In the genomic region with DNA sequence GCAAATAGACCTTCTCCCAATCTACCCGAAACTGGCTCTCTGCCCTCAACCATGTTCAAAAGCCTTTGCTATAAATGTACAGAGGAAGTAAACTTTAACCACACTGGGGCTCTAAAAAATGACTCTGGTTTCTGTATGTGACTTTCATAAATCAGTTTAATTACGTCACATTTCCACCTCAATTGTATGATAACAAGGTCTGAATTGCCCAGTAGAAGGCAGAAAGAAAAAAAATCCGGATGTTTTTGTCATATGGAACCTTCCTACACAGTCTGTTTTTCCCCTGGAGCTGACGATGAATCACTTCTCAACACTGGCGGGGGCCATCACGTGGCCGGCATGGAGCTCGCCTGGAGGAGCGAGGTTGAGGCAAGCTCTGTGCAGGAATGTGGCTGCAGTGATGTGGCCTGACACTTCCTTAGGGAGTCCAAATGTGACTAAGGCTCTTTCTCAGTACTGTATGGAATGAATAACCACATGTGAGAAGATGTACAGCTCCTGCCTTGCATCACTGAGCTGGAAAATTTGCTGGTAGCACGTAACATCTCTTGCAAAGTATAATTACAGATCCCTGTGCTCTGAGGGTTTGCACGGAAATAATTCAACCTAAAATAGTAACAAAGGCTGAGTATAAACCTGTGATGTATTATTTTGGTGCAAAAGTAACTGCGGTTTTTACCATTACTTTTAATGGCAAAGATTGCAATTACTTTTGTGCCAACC, we compare ENCODE assay signal across 7 cellular contexts. TPM values are rescaled to one million over a fixed set of nuclear protein-coding genes. Genes with fewer than 3 reads are reported as not detected.
DNase-seq lines count a peak whose midpoint lies in the region; ATAC-seq, FAIRE-seq and TF ChIP-seq lines count a peak whose summit lies in the region.

No MANE protein-coding gene starts in this region.

- H3K27me3 ChIP-seq in pancreas (no peaks in the 10 kb centered on the region), testis (no peaks in the 10 kb centered on the region)

- CTCF ChIA-PET in RWPE1 (lab: Yijun Ruan, JAX): interaction anchor here (1.2 kb wide), 1 partner anchor 37 kb away, joined by 3 read pairs; no protein-coding TSS in a partner anchor

- no peaks in the 10 kb centered on the region for H3K36me3 ChIP-seq in pancreas
- no peaks in the 10 kb centered on the region for H3K36me3 ChIP-seq in testis (ENCODE audit: low read depth, missing control alignments)

- 58 to 59% methylated on average over 12 of the region's 12 CpGs for WGBS in pancreas, 2 donors
- 47 to 52% methylated on average over 12 of the region's 12 CpGs for WGBS in testis, 2 donors

- DNase-seq in RWPE1 (ENCODE audit: low spot score): peak; percentile 89
- DNase-seq in activated gamma-delta T cell treated with Interleukin-2 at 50 U/mL for 16 hours: peak; percentile 67
- DNase-seq in foreskin melanocyte: peak; percentile 100
- DNase-seq in pancreas: peak in 5 of 6 donors; percentile 32 to 79 (median 45)
- DNase-seq in testis: peak; percentile 56

- no peak for TF ChIP-seq CTCF in RWPE1 (conservative IDR thresholded peaks at IDR 0.05; ENCODE audit: low read depth)
- TF ChIP-seq CTCF in pancreas (IDR thresholded peaks at IDR 0.05): no peak
- no peak for TF ChIP-seq CTCF in testis (IDR thresholded peaks at IDR 0.05)

- peaks cover 10 to 19% (median 17%) of the 10 kb centered on the region in 3 donors for H3K4me1 ChIP-seq in pancreas
- H3K4me1 ChIP-seq in testis: peaks cover 3% of the 10 kb centered on the region

- FAIRE-seq in pancreas (lab: Jason Lieb, UNC): no peak

- peak overlapping the region; percentile 85 for H3K27ac ChIP-seq in RWPE1
- H3K27ac ChIP-seq in pancreas: peak overlapping the region; percentile 39 to 82 (median 62)
- no peak overlapping the region for H3K27ac ChIP-seq in testis

- TF ChIP-seq POLR2A in testis (IDR thresholded peaks at IDR 0.05): no peak

- H3K9me3 ChIP-seq in pancreas (no peaks in the 10 kb centered on the region), testis (no peaks in the 10 kb centered on the region)

- POLR2A ChIA-PET in RWPE1 (lab: Yijun Ruan, JAX; ENCODE audit: low non-redundant PET): no interaction called here

- H3K4me3 ChIP-seq in pancreas (no peak overlapping the region), testis (no peak overlapping the region)

- peak; percentile 52 for ATAC-seq in GM18909 (IDR thresholded peaks at IDR 0.05; ENCODE audit: poor library complexity, unreplicated experiment)
- peak; percentile 39 for ATAC-seq in HG03108 (IDR thresholded peaks at IDR 0.05; ENCODE audit: unreplicated experiment)
- peak; percentile 16 to 79 (median 50) for ATAC-seq in pancreas

- intact Hi-C loops in pancreas (cut with DNase I): loop anchor here in 2 of 3 donors (10.0 kb wide), 2 partner anchors 110 to 300 kb away; no protein-coding TSS in a partner anchor
- intact Hi-C loops in testis (cut with DNase I; ENCODE audit: low total_unique reads): no loop called here

RNA-seq across cellular contexts. Expression of a gene that starts 58.5 kb away (rescaled TPM):
- total RNA-seq in pancreas (10 to 100 TPM; 14.6 to 27.4 (median 16.3) TPM), testis (10 to 100 TPM; 26.0 to 30.1 TPM)
- polyA plus RNA-seq in pancreas (10 to 100 TPM; 14.2 to 16.3 TPM), testis (ENCODE audit: insufficient read depth, low read depth, low replicate concordance) (32.6 TPM)

Comparison
In these comparisons a context has a peak if more than half of its experiments do, and no peak if none do; other contexts are left out.
1. DNase-seq: peak in every context shown above with its lines; median percentile 100 in foreskin melanocyte; 89 in RWPE1; 67 in activated gamma-delta T cell treated with Interleukin-2 at 50 U/mL for 16 hours; 56 in testis; 45 in pancreas.
2. H3K27ac ChIP-seq: peak in RWPE1 (single experiment) and pancreas (4 of 4); none in testis (0 of 2).
3. Peak in every context shown above with its lines, with median percentiles within 50 percentile points of each other: ATAC-seq.